ENCODE assay signal across 35 cellular contexts in genomic region chr18:59892123-59892522, GRCh38. TPM values are rescaled to one million over a fixed set of nuclear protein-coding genes. Genes with fewer than 3 reads are reported as not detected.
DNase-seq lines count a peak whose midpoint lies in the region; ATAC-seq, FAIRE-seq and TF ChIP-seq lines count a peak whose summit lies in the region.
"Had no signal": no experiment of that assay in that cellular context is flagged by ENCODE, and none has a peak within 500 bp of the region (broad histone marks: within the 10 kb centered on the region; RNA-seq: fewer than 3 reads in every experiment).

No MANE protein-coding gene starts in this region.

- no peaks in the 10 kb centered on the region for H4K20me1 ChIP-seq in Karpas-422 (ENCODE audit: insufficient read depth, low read depth, low read length)
- H4K20me1 ChIP-seq: BLaER1; BLaER1 treated with 17β-estradiol and CSF1 and Interleukin-3, amounts not matched to agents 10 nM and 100 nM had no signal

- TF ChIP-seq POLR2A in A549 (IDR thresholded peaks at IDR 0.05; ENCODE audit: low read length): no peak

- DNase-seq in A549 (ENCODE audit: low read depth in 1 of 2, low spot score in 1 of 2) (no peak), Karpas-422 (peak; percentile 15), endodermal cell (peak; percentile 5), SKM-1 (lab: John Stamatoyannopoulos, UW; ENCODE audit: unreplicated experiment) (no peak)
- DNase-seq in stimulated activated CD4-positive, alpha-beta T cell treated with anti-CD3 and anti-CD28 coated beads, Interleukin-1b, Interleukin-23, amount 100 ng/mL, for 48 hours: no peak
- DNase-seq in naive thymus-derived CD8-positive, alpha-beta T cell: no peak
- DNase-seq: 8988T; ACHN; AML-193; BE2C; C1 segment of cervical spinal cord; Caco-2; Calu3; CD4-positive, alpha-beta memory T cell; CD4-positive, alpha-beta T cell; CD4-positive, CD25-positive, alpha-beta regulatory T cell; CD8-positive, alpha-beta memory T cell; CD8-positive, alpha-beta T cell; COR-L47; DMS 273 treated with DMSO at 0.1 percent for 48 hours; DMS153; DMS53; DMS79; DMS79 treated with DMSO at 0.1 percent for 48 hours; DND-41; EL had no signal

- CTCF ChIA-PET in A549 (lab: Yijun Ruan, JAX): interaction anchor here (1.0 kb wide), 1 partner anchor 14 kb away, joined by 3 read pairs; no protein-coding TSS in a partner anchor
- CTCF ChIA-PET in HEK293 (lab: Yijun Ruan, JAX): interaction anchor here (0.7 to 1.2 kb wide), 2 partner anchors 104 to 354 kb away, joined by 3 read pairs; no protein-coding TSS in a partner anchor

- TF ChIP-seq CTCF in A549 (IDR thresholded peaks at IDR 0.05) (no peak), HEK293 (tag by site-specific recombination; IDR thresholded peaks at IDR 0.05) (no peak), endodermal cell (conservative IDR thresholded peaks at IDR 0.05) (no peak)

- H3K9me3 ChIP-seq in A549 (no peaks in the 10 kb centered on the region), HEK293 (ENCODE audit: control insufficient read depth, insufficient read depth, low read depth, low read length) (no peaks in the 10 kb centered on the region), Karpas-422 (ENCODE audit: low read length) (no peaks in the 10 kb centered on the region), endodermal cell (ENCODE audit: control insufficient read depth, low read length) (no peaks in the 10 kb centered on the region)
- H3K9me3 ChIP-seq: BE2C; BLaER1; BLaER1 treated with 17β-estradiol and CSF1 and Interleukin-3, amounts not matched to agents 10 nM and 100 nM; Caco-2 had no signal

- POLR2A ChIA-PET in A549 (lab: Yijun Ruan, JAX) (no interaction called here), HEK293 (lab: Yijun Ruan, JAX) (no interaction called here)
- POLR2A ChIA-PET in naive thymus-derived CD8-positive, alpha-beta T cell (lab: Charles Lee): no interaction called here

- no peak for FAIRE-seq in A549 (lab: Jason Lieb, UNC)
- FAIRE-seq: A204.1 had no signal

- no peak for TF ChIP-seq EP300 in A549 (IDR thresholded peaks at IDR 0.05)

- no peak for TF ChIP-seq RAD21 in A549 (conservative IDR thresholded peaks at IDR 0.05 in 1 of 2, IDR thresholded peaks at IDR 0.05 in 1 of 2)

- peaks cover 7% of the 10 kb centered on the region for H3K9me3 Mint-ChIP-seq in endodermal cell
- H3K9me3 Mint-ChIP-seq in naive thymus-derived CD8-positive, alpha-beta T cell: no peaks in the 10 kb centered on the region
- H3K9me3 Mint-ChIP-seq: CD14-positive monocyte; CD4-positive, alpha-beta memory T cell; CD4-positive, alpha-beta T cell; CD8-positive, alpha-beta memory T cell; CD8-positive, alpha-beta T cell had no signal

- H3K9ac ChIP-seq in Karpas-422 (ENCODE audit: low read length) (no peak overlapping the region), endodermal cell (ENCODE audit: extremely low read depth, low read length, poor library complexity, severe bottlenecking) (no peak overlapping the region)
- H3K9ac ChIP-seq: BLaER1; BLaER1 treated with 17β-estradiol and CSF1 and Interleukin-3, amounts not matched to agents 10 nM and 100 nM had no signal

- H3K9me2 ChIP-seq in Karpas-422 (replicated peaks; ENCODE audit: insufficient read depth, low read length): no peaks in the 10 kb centered on the region

- H3K36me3 ChIP-seq in HEK293 (ENCODE audit: control insufficient read depth in 2 of 2, insufficient read depth in 1 of 2, low read length in 2 of 2) (no peaks in the 10 kb centered on the region), Karpas-422 (ENCODE audit: insufficient read depth, low read length) (no peaks in the 10 kb centered on the region), endodermal cell (ENCODE audit: control insufficient read depth, insufficient read depth, low read length) (no peaks in the 10 kb centered on the region)
- H3K36me3 ChIP-seq: BE2C; BLaER1; BLaER1 treated with 17β-estradiol and CSF1 and Interleukin-3, amounts not matched to agents 10 nM and 100 nM had no signal

- no peak overlapping the region for H3K27ac Mint-ChIP-seq in endodermal cell
- no peak overlapping the region for H3K27ac Mint-ChIP-seq in naive thymus-derived CD8-positive, alpha-beta T cell
- H3K27ac Mint-ChIP-seq: B cell; CD14-positive monocyte; CD4-positive, alpha-beta memory T cell; CD4-positive, alpha-beta T cell; CD4-positive, CD25-positive, alpha-beta regulatory T cell; CD8-positive, alpha-beta memory T cell; CD8-positive, alpha-beta T cell had no signal

- H3K4me1 ChIP-seq in A549: no peaks in the 10 kb centered on the region
- H3K4me1 ChIP-seq in HEK293 (ENCODE audit: control insufficient read depth, insufficient read depth, low read length): no peaks in the 10 kb centered on the region
- no peaks in the 10 kb centered on the region for H3K4me1 ChIP-seq in Karpas-422 (ENCODE audit: low read length)
- H3K4me1 ChIP-seq in endodermal cell (ENCODE audit: control insufficient read depth, insufficient read depth, low read length): no peaks in the 10 kb centered on the region
- H3K4me1 ChIP-seq: BE2C, BLaER1, Caco-2 had no signal

- H3K4me2 ChIP-seq in A549 (no peak overlapping the region), Karpas-422 (ENCODE audit: low read depth, low read length, poor library complexity, severe bottlenecking) (no peak overlapping the region)
- H3K4me2 ChIP-seq: BLaER1; BLaER1 treated with 17β-estradiol and CSF1 and Interleukin-3, amounts not matched to agents 10 nM and 100 nM had no signal

- no peak overlapping the region for H3K4me3 ChIP-seq in A549
- H3K4me3 ChIP-seq in HEK293 (ENCODE audit: low read depth, low read length): no peak overlapping the region
- no peak overlapping the region for H3K4me3 ChIP-seq in Karpas-422 (ENCODE audit: low read length)
- no peak overlapping the region for H3K4me3 ChIP-seq in endodermal cell (ENCODE audit: low read length)
- H3K4me3 ChIP-seq: BLaER1; BLaER1 treated with 17β-estradiol and CSF1 and Interleukin-3, amounts not matched to agents 10 nM and 100 nM had no signal

- H3K36me3 Mint-ChIP-seq in endodermal cell (ENCODE audit: low read depth): no peaks in the 10 kb centered on the region
- no peaks in the 10 kb centered on the region for H3K36me3 Mint-ChIP-seq in naive thymus-derived CD8-positive, alpha-beta T cell
- H3K36me3 Mint-ChIP-seq: CD14-positive monocyte; CD4-positive, alpha-beta memory T cell; CD4-positive, CD25-positive, alpha-beta regulatory T cell; CD8-positive, alpha-beta memory T cell; CD8-positive, alpha-beta T cell had no signal

- H3K79me2 ChIP-seq in Karpas-422 (ENCODE audit: low read length): no peaks in the 10 kb centered on the region

- H3K4me1 Mint-ChIP-seq in endodermal cell: peaks cover 10% of the 10 kb centered on the region
- H3K4me1 Mint-ChIP-seq in naive thymus-derived CD8-positive, alpha-beta T cell: peaks cover 0 to 5% (median 0%) of the 10 kb centered on the region in 4 donors
- H3K4me1 Mint-ChIP-seq: CD4-positive, alpha-beta memory T cell; CD8-positive, alpha-beta memory T cell had no signal

- peaks cover 8% of the 10 kb centered on the region for H3K27me3 Mint-ChIP-seq in endodermal cell (ENCODE audit: insufficient read depth)
- H3K27me3 Mint-ChIP-seq in naive thymus-derived CD8-positive, alpha-beta T cell: no peaks in the 10 kb centered on the region
- H3K27me3 Mint-ChIP-seq: B cell; CD4-positive, alpha-beta memory T cell; CD4-positive, alpha-beta T cell; CD4-positive, CD25-positive, alpha-beta regulatory T cell; CD8-positive, alpha-beta memory T cell had no signal

- H3K27ac ChIP-seq in A549: no peak overlapping the region
- no peak overlapping the region for H3K27ac ChIP-seq in HEK293 (ENCODE audit: extremely low read depth, low read depth, low read length)
- H3K27ac ChIP-seq in Karpas-422 (ENCODE audit: low read length): no peak overlapping the region
- H3K27ac ChIP-seq in endodermal cell (ENCODE audit: low read depth, low read length): no peak overlapping the region
- H3K27ac ChIP-seq: 22Rv1; BLaER1; BLaER1 treated with 17β-estradiol and CSF1 and Interleukin-3, amounts not matched to agents 10 nM and 100 nM; C4-2B had no signal

- H2AFZ ChIP-seq in Karpas-422 (ENCODE audit: low read length): no peak overlapping the region

- no peak overlapping the region for H3K4me3 Mint-ChIP-seq in endodermal cell
- H3K4me3 Mint-ChIP-seq in naive thymus-derived CD8-positive, alpha-beta T cell: no peak overlapping the region
- H3K4me3 Mint-ChIP-seq: B cell; CD14-positive monocyte; CD4-positive, alpha-beta memory T cell; CD4-positive, alpha-beta T cell; CD4-positive, CD25-positive, alpha-beta regulatory T cell; CD8-positive, alpha-beta memory T cell; CD8-positive, alpha-beta T cell had no signal

- no peaks in the 10 kb centered on the region for H3K27me3 ChIP-seq in Karpas-422 (ENCODE audit: low read length)
- no peaks in the 10 kb centered on the region for H3K27me3 ChIP-seq in endodermal cell (ENCODE audit: control insufficient read depth, insufficient read depth, low read length, poor library complexity, severe bottlenecking)
- H3K27me3 ChIP-seq: BE2C; BLaER1; BLaER1 treated with 17β-estradiol and CSF1 and Interleukin-3, amounts not matched to agents 10 nM and 100 nM had no signal

- 79% methylated on average over 3 of the region's 3 CpGs for whole genome bisulfite sequencing in A549 (ENCODE audit: missing lambda C conversion rate)
- 83 to 91% methylated on average over 1 to 3 of the region's 3 CpGs for WGBS in endodermal cell (ENCODE audit: insufficient coverage in 1 of 2, insufficient read length in 1 of 2), 2 experiments

- ATAC-seq in A549 (no peak), HG03097 (IDR thresholded peaks at IDR 0.05; ENCODE audit: low FRiP score, unreplicated experiment) (no peak)
- no peak for ATAC-seq in naive thymus-derived CD8-positive, alpha-beta T cell
- ATAC-seq: CD8-positive, alpha-beta T cell had no signal

TF ChIP-seq in A549, 52 proteins besides CTCF, POLR2A, EP300 and RAD21:
- TF ChIP-seq ZC3H11A (IDR thresholded peaks at IDR 0.05) (peak; percentile 66), TP53 (CRISPR knock-in tag; IDR thresholded peaks at IDR 0.05) (no peak)
TF ChIP-seq in A549: peak in this region for 1.

TF ChIP-seq in HEK293, 187 proteins besides CTCF, POLR2A, EP300 and RAD21 (continues in another document):
- TF ChIP-seq ZNF664 (tag by site-specific recombination; IDR thresholded peaks at IDR 0.05) (peak; percentile 69), ZNF426 (tag by site-specific recombination; IDR thresholded peaks at IDR 0.05) (peak; percentile 76), ZNF354C (tag by site-specific recombination; IDR thresholded peaks at IDR 0.05; ENCODE audit: borderline replicate concordance, low read depth) (peak; percentile 80; the same call in 1 of the 2 replicates)

RNA-seq across cellular contexts. Expression of gene PMAIP1, which starts 7.7 kb away (rescaled TPM):
- 23.1 and 40.3 TPM in 2 replicates for polyA plus RNA-seq in A549 (2011; rRNA removed)
- 8.7 and 10.4 TPM in 2 replicates for polyA plus RNA-seq in A549 (2012; cell fraction: cytosol; rRNA removed)
- polyA plus RNA-seq in A549 (2012; cell fraction: nucleus; rRNA removed): 4.2 and 4.7 TPM in 2 replicates
- polyA plus RNA-seq in A549 (2017; fragmentation: RNase III; extraction: RNeasy Plus Mini Kit Qiagen cat#74134 plus additional on column Dnase treatment): 9.7 to 10.6 TPM (median 9.7 TPM) in 3 replicates
- polyA minus RNA-seq in A549 (2011; rRNA and poly(A)+ RNA removed): 5.7 and 8.6 TPM in 2 replicates
- total RNA-seq in Karpas-422 (2014; rRNA removed; shearing (Covaris generic); ENCODE audit: low replicate concordance): 43.4 and 52.8 TPM in 2 replicates
- total RNA-seq in endodermal cell: 100 to 1,000 TPM in 1 of 2 donors, 10 to 100 TPM in 1; 56.6 to 106 TPM
- 17.2 TPM for polyA plus RNA-seq in endodermal cell (2013, experiment 1 of 2)
- 10.3 TPM for polyA plus RNA-seq in endodermal cell (2013, experiment 2 of 2)
- total RNA-seq in naive thymus-derived CD8-positive, alpha-beta T cell: 10 to 100 TPM; 20.1 to 20.3 TPM
- 10 to 100 TPM in 1 of 3 donors, 1 to 10 TPM in 2; 2.6 to 16.0 (median 3.0) TPM for polyA plus RNA-seq in naive thymus-derived CD8-positive, alpha-beta T cell

Comparison
In these comparisons a context has a peak if more than half of its experiments do, and no peak if none do; other contexts are left out.
1. DNase-seq: peak in Karpas-422 (single experiment) and endodermal cell (single experiment); none in A549 (0 of 2), stimulated activated CD4-positive, alpha-beta T cell treated with anti-CD3 and anti-CD28 coated beads, Interleukin-1b, Interleukin-23, amount 100 ng/mL, for 48 hours (single experiment), SKM-1 (single experiment) and naive thymus-derived CD8-positive, alpha-beta T cell (0 of 10).
2. Of the 5 proteins assayed by ChIP-seq in both HEK293 and A549: peak only in HEK293: REST; only in A549: none; in both: none; in neither: 4.